8 cellular contexts compared by ENCODE assay signal in the genomic region with DNA sequence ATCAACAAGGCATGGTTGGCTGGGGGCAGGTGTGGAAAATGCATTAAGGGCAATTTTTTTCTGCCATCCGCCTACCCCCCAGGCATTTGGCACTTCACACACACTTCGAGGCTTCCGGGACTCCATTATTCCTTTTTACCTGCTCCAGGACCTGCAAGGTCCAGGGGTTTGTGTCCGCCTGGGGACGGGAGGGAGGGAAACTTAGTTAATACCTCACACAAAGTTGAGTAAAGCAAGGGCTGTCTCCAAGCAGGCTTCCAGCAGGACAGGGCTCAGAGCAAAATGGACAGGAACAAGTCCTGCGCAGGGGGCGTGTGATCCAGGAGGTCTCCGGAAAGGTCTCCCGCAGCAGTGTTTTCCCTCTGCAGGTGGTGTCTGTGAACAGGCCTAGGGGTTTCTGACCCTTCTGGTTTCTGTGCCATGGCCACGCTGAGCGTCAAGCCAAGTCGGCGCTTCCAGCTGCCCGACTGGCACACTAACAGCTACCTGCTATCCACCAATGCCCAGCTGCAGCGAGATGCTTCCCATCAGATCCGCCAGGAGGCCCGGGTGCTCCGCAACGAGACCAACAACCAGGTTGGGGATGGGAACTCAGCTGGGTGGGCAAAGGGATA. TPM values are rescaled to one million over a fixed set of nuclear protein-coding genes. Genes with fewer than 3 reads are reported as not detected.
A peak's percentile ranks its signal among the peaks of the same experiment; 100 is the strongest.
DNase-seq lines count a peak whose midpoint lies in the region; ATAC-seq and TF ChIP-seq lines count a peak whose summit lies in the region.

No MANE protein-coding gene starts in this region.

- DNase-seq in left ventricle myocardium inferior (no peak), Right ventricle myocardium inferior (ENCODE audit: missing footprints) (no peak), dermis blood vessel endothelial cell (peak; percentile 28), uterus (no peak)
- DNase-seq in activated naive CD4-positive, alpha-beta T cell treated with anti-CD3 and anti-CD28 coated beads for 36 hours: no peak
- DNase-seq in stimulated activated CD4-positive, alpha-beta T cell treated with anti-CD3 and anti-CD28 coated beads, Interleukin-4, amount 100 ng/mL, for 4 hours: no peak

- H3K4me1 Mint-ChIP-seq in activated naive CD4-positive, alpha-beta T cell treated with anti-CD3 and anti-CD28 coated beads for 36 hours (ENCODE audit: low read depth): peaks cover 7% of the 10 kb centered on the region

- H3K27ac Mint-ChIP-seq in activated naive CD4-positive, alpha-beta T cell treated with anti-CD3 and anti-CD28 coated beads for 36 hours: no peak overlapping the region

- H3K27me3 Mint-ChIP-seq in activated naive CD4-positive, alpha-beta T cell treated with anti-CD3 and anti-CD28 coated beads for 36 hours (ENCODE audit: low read depth): peaks cover 38% of the 10 kb centered on the region

- no peaks in the 10 kb centered on the region for H3K9me3 ChIP-seq in left ventricle myocardium inferior (replicated peaks)
- H3K9me3 ChIP-seq in muscle layer of colon (ENCODE audit: low read length): no peaks in the 10 kb centered on the region
- H3K9me3 ChIP-seq in uterus: no peaks in the 10 kb centered on the region

- TF ChIP-seq CTCF in left ventricle myocardium inferior (IDR thresholded peaks at IDR 0.05; ENCODE audit: borderline replicate concordance): no peak
- TF ChIP-seq CTCF in uterus (IDR thresholded peaks at IDR 0.05): no peak

- H3K9me3 Mint-ChIP-seq in activated naive CD4-positive, alpha-beta T cell treated with anti-CD3 and anti-CD28 coated beads for 36 hours: no peaks in the 10 kb centered on the region

- H3K27ac ChIP-seq in left ventricle myocardium inferior (replicated peaks) (no peak overlapping the region), muscle layer of colon (ENCODE audit: low read depth, low read length) (peak overlapping the region; percentile 58), uterus (peak overlapping the region in 1 of 2 donors; percentile 27)

- peak overlapping the region; percentile 33 for H3K9ac ChIP-seq in muscle layer of colon (ENCODE audit: low read length)

- no peak for TF ChIP-seq POLR2A in uterus (IDR thresholded peaks at IDR 0.05)

- peak overlapping the region; percentile 63 for H3K4me3 ChIP-seq in left ventricle myocardium inferior
- H3K4me3 ChIP-seq in muscle layer of colon (ENCODE audit: low read depth in 1 of 2, low read length in 2 of 2): peak overlapping the region; percentile 61 to 64
- peak overlapping the region; percentile 41 to 46 for H3K4me3 ChIP-seq in uterus

- no peak overlapping the region for H3K4me3 Mint-ChIP-seq in activated naive CD4-positive, alpha-beta T cell treated with anti-CD3 and anti-CD28 coated beads for 36 hours

- H3K27me3 ChIP-seq in left ventricle myocardium inferior (ENCODE audit: low read depth) (peaks cover 41% of the 10 kb centered on the region), muscle layer of colon (ENCODE audit: control insufficient read depth in 1 of 2, insufficient read depth in 2 of 2, low read length in 2 of 2) (peaks cover 0 to 9% of the 10 kb centered on the region in 2 donors), uterus (no peaks in the 10 kb centered on the region)

- H3K36me3 ChIP-seq in left ventricle myocardium inferior (no peaks in the 10 kb centered on the region), muscle layer of colon (ENCODE audit: insufficient read depth, low read length) (no peaks in the 10 kb centered on the region), uterus (no peaks in the 10 kb centered on the region)

- peaks cover 26% of the 10 kb centered on the region for H3K4me1 ChIP-seq in left ventricle myocardium inferior
- H3K4me1 ChIP-seq in muscle layer of colon (ENCODE audit: insufficient read depth, low read length): peaks cover 12% of the 10 kb centered on the region
- peaks cover 2 to 9% of the 10 kb centered on the region in 2 donors for H3K4me1 ChIP-seq in uterus

- no peak for ATAC-seq in Right ventricle myocardium inferior
- ATAC-seq in GM18873 (IDR thresholded peaks at IDR 0.05; ENCODE audit: low FRiP score, unreplicated experiment): no peak

- H3K36me3 Mint-ChIP-seq in activated naive CD4-positive, alpha-beta T cell treated with anti-CD3 and anti-CD28 coated beads for 36 hours (ENCODE audit: low read depth): peaks cover 2% of the 10 kb centered on the region

- CTCF ChIA-PET in activated naive CD4-positive, alpha-beta T cell treated with anti-CD3 and anti-CD28 coated beads for 36 hours (lab: Charles Lee): no interaction called here

- intact Hi-C loops in left ventricle myocardium inferior (cut with micrococcal nuclease): no loop called here
- intact Hi-C loops in Right ventricle myocardium inferior (cut with DNase I): loop anchor here (10.0 kb wide), 2 partner anchors 200 to 230 kb away; a partner anchor contains a TSS
- intact Hi-C loops in uterus (cut with DNase I; ENCODE audit: low total_unique reads): no loop called here
- intact Hi-C loops in activated naive CD4-positive, alpha-beta T cell treated with anti-CD3 and anti-CD28 coated beads for 36 hours (cut with micrococcal nuclease): loop anchor here (5.0 kb wide), 1 partner anchor 223 kb away; a partner anchor contains a TSS

RNA-seq across cellular contexts. Expression of a gene that starts 0.7 kb away (rescaled TPM):
- total RNA-seq in left ventricle myocardium inferior: not detected
- total RNA-seq in Right ventricle myocardium inferior: not detected
- 0.14 and 0.68 TPM in 2 replicates for total RNA-seq in dermis blood vessel endothelial cell
- total RNA-seq in uterus: 1 to 10 TPM in 2 of 4 donors, under 1 TPM in 1, not detected in 1; 0.77 to 7.5 (median 1.2) TPM
- total RNA-seq in activated naive CD4-positive, alpha-beta T cell treated with anti-CD3 and anti-CD28 coated beads for 36 hours: not detected

RNA-seq across cellular contexts. Expression of a gene that starts 4.1 kb away (rescaled TPM):
- total RNA-seq in left ventricle myocardium inferior: 17.8 TPM
- total RNA-seq in Right ventricle myocardium inferior: 18.1 TPM
- 43.1 and 52.9 TPM in 2 replicates for total RNA-seq in dermis blood vessel endothelial cell
- total RNA-seq in uterus: 10 to 100 TPM in 3 of 4 donors, 1 to 10 TPM in 1; 9.2 to 23.7 (median 17.2) TPM
- 10 to 100 TPM; 23.2 to 24.6 TPM for total RNA-seq in activated naive CD4-positive, alpha-beta T cell treated with anti-CD3 and anti-CD28 coated beads for 36 hours

RNA-seq across cellular contexts. Expression of a gene that starts 40.4 kb away (rescaled TPM):
- total RNA-seq in left ventricle myocardium inferior (1.2 TPM), Right ventricle myocardium inferior (1.0 TPM), dermis blood vessel endothelial cell (3.0 and 3.2 TPM in 2 replicates), uterus (10 to 100 TPM in 1 of 4 donors, 1 to 10 TPM in 3; 1.2 to 16.6 (median 5.8) TPM)
- total RNA-seq in activated naive CD4-positive, alpha-beta T cell treated with anti-CD3 and anti-CD28 coated beads for 36 hours: under 1 TPM in 1 of 2 experiments, not detected in 1; 0.07 TPM

Comparison
In these comparisons a context has a peak if more than half of its experiments do, and no peak if none do; other contexts are left out.
1. intact Hi-C loops: an anchor here in Right ventricle myocardium inferior (10.0 kb wide) and activated naive CD4-positive, alpha-beta T cell treated with anti-CD3 and anti-CD28 coated beads for 36 hours (5.0 kb wide); none called in left ventricle myocardium inferior and uterus.